In the genomic region with DNA sequence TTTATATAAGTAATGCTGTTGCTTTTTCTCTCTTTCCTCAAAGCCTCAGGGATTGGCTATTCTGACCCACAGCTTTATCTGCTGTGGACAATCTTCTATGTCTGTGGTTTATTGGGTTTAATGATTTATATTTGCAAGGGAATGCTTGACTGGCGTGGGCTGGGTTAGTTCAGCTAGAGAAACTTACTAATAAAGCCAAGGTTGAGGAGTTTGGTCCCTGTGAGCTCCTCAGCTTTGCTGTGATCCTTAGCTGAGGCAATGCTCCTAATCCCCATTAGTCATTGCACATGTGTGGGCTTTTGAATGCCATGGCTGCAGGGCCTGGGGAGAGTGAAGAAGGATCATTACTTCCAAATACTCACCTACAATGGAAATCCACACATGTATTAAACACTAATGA, we compare ENCODE assay signal across 16 cellular contexts.
DNase-seq lines count a peak whose midpoint lies in the region; ATAC-seq and TF ChIP-seq lines count a peak whose summit lies in the region.
"Had no signal": no experiment of that assay in that cellular context is flagged by ENCODE, and none has a peak within 500 bp of the region (broad histone marks: within the 10 kb centered on the region; RNA-seq: fewer than 3 reads in every experiment).

No MANE protein-coding gene starts in this region.

- H3K27ac ChIP-seq in smooth muscle cell (ENCODE audit: low read depth) (peak overlapping the region; percentile 31), endodermal cell (ENCODE audit: low read depth, low read length) (no peak overlapping the region)
- H3K27ac ChIP-seq: SJSA1 had no signal

- no peak overlapping the region for H2AFZ ChIP-seq in smooth muscle cell (ENCODE audit: low read depth)

- no peaks in the 10 kb centered on the region for H3K36me3 Mint-ChIP-seq in endodermal cell (ENCODE audit: low read depth)

- 14% methylated on average over 1 of the region's 1 CpG for WGBS in smooth muscle cell (ENCODE audit: low lambda C conversion rate)
- 93% methylated on average over 1 of the region's 1 CpG; no CpG with 5 or more reads in 1 of the 2 experiments for WGBS in endodermal cell (ENCODE audit: insufficient coverage in 1 of 2, insufficient read length in 1 of 2), 2 experiments

- no peak overlapping the region for H3K4me3 Mint-ChIP-seq in endodermal cell
- H3K4me3 Mint-ChIP-seq: B cell; CD4-positive, alpha-beta T cell had no signal

- peaks cover 14% of the 10 kb centered on the region for H3K4me1 Mint-ChIP-seq in endodermal cell
- H3K4me1 Mint-ChIP-seq: B cell had no signal

- H3K4me2 ChIP-seq in smooth muscle cell, result peak overlapping the region; percentile 34

- H3K79me2 ChIP-seq in smooth muscle cell (ENCODE audit: low read depth), result no peaks in the 10 kb centered on the region

- peak; percentile 34 for DNase-seq in NCI-H226
- peak; percentile 32 for DNase-seq in amniotic epithelial cell (ENCODE audit: low read depth)
- peak; percentile 16 for DNase-seq in kidney epithelial cell (ENCODE audit: low read depth)
- no peak for DNase-seq in smooth muscle cell (lab: John Stamatoyannopoulos, UW; ENCODE audit: unreplicated experiment)
- DNase-seq in endodermal cell, result no peak
- no peak for DNase-seq in NCI-H2227 treated with DMSO at 0.1 percent for 48 hours (lab: John Stamatoyannopoulos, UW)
- DNase-seq: CD4-positive, alpha-beta T cell; GOT3; IMR-90; Karpas-422; NCI-H1105; NCI-H1694 treated with DMSO at 0.1 percent for 48 hours; NCI-H446 treated with DMSO at 0.1 percent for 48 hours had no signal

- no peak for ATAC-seq in HG02623 (IDR thresholded peaks at IDR 0.05; ENCODE audit: unreplicated experiment)

- no peaks in the 10 kb centered on the region for H3K27me3 Mint-ChIP-seq in endodermal cell (ENCODE audit: insufficient read depth)
- H3K27me3 Mint-ChIP-seq: B cell; CD4-positive, alpha-beta T cell had no signal

- H3K4me3 ChIP-seq in kidney epithelial cell (ENCODE audit: low read depth, low read length), result no peak overlapping the region
- H3K4me3 ChIP-seq in smooth muscle cell, result no peak overlapping the region
- no peak overlapping the region for H3K4me3 ChIP-seq in endodermal cell (ENCODE audit: low read length)
- H3K4me3 ChIP-seq: SJSA1 had no signal

- H3K27ac Mint-ChIP-seq in endodermal cell, result no peak overlapping the region
- H3K27ac Mint-ChIP-seq: B cell; CD4-positive, alpha-beta T cell had no signal

- H3K4me1 ChIP-seq in smooth muscle cell (ENCODE audit: low read depth) (no peaks in the 10 kb centered on the region), endodermal cell (ENCODE audit: control insufficient read depth, insufficient read depth, low read length) (peaks cover 6% of the 10 kb centered on the region)
- H3K4me1 ChIP-seq: SJSA1 had no signal

- H3K9ac ChIP-seq in smooth muscle cell (ENCODE audit: low read depth) (no peak overlapping the region), endodermal cell (ENCODE audit: extremely low read depth, low read length, poor library complexity, severe bottlenecking) (no peak overlapping the region)

- H3K27me3 ChIP-seq in kidney epithelial cell (ENCODE audit: control insufficient read depth, insufficient read depth, low read length) (no peaks in the 10 kb centered on the region), smooth muscle cell (ENCODE audit: low read depth) (no peaks in the 10 kb centered on the region), endodermal cell (ENCODE audit: control insufficient read depth, insufficient read depth, low read length, poor library complexity, severe bottlenecking) (no peaks in the 10 kb centered on the region)
- H3K27me3 ChIP-seq: SJSA1 had no signal

- H3K9me3 ChIP-seq in smooth muscle cell (replicated peaks; ENCODE audit: low read depth) (no peaks in the 10 kb centered on the region), endodermal cell (ENCODE audit: control insufficient read depth, low read length) (no peaks in the 10 kb centered on the region)
- H3K9me3 ChIP-seq: SJSA1 had no signal

- H3F3A ChIP-seq in smooth muscle cell (ENCODE audit: low read depth), result no peaks in the 10 kb centered on the region

- H3K36me3 ChIP-seq in kidney epithelial cell (ENCODE audit: control insufficient read depth, insufficient read depth, low read length) (no peaks in the 10 kb centered on the region), smooth muscle cell (ENCODE audit: low read depth) (no peaks in the 10 kb centered on the region), endodermal cell (ENCODE audit: control insufficient read depth, insufficient read depth, low read length) (no peaks in the 10 kb centered on the region)
- H3K36me3 ChIP-seq: SJSA1 had no signal

- H4K20me1 ChIP-seq in smooth muscle cell (ENCODE audit: low read depth), result peaks cover 4% of the 10 kb centered on the region

- H3K9me3 Mint-ChIP-seq in endodermal cell, result peaks cover 9% of the 10 kb centered on the region
- H3K9me3 Mint-ChIP-seq: CD4-positive, alpha-beta T cell had no signal

- TF ChIP-seq CTCF in kidney epithelial cell (IDR thresholded peaks at IDR 0.05; ENCODE audit: insufficient read depth, low read length, poor library complexity, severe bottlenecking), result no peak
- no peak for TF ChIP-seq CTCF in smooth muscle cell (IDR thresholded peaks at IDR 0.05; ENCODE audit: borderline replicate concordance, insufficient read depth, poor library complexity, severe bottlenecking)
- TF ChIP-seq CTCF in endodermal cell (conservative IDR thresholded peaks at IDR 0.05), result no peak

Comparison
In these comparisons a context has a peak if more than half of its experiments do, and no peak if none do; other contexts are left out.
1. DNase-seq: peak in NCI-H226 (single experiment), amniotic epithelial cell (single experiment) and kidney epithelial cell (single experiment); none in smooth muscle cell (single experiment), endodermal cell (single experiment) and NCI-H2227 treated with DMSO at 0.1 percent for 48 hours (single experiment).